21 cellular contexts compared by ENCODE assay signal in genomic region chr1:211574705-211575104, GRCh38. TPM values are rescaled to one million over a fixed set of nuclear protein-coding genes. Genes with fewer than 3 reads are reported as not detected.
DNase-seq lines count a peak whose midpoint lies in the region; ATAC-seq, FAIRE-seq and TF ChIP-seq lines count a peak whose summit lies in the region.
"Had no signal": no experiment of that assay in that cellular context is flagged by ENCODE, and none has a peak within 500 bp of the region (broad histone marks: within the 10 kb centered on the region; RNA-seq: fewer than 3 reads in every experiment).

No MANE protein-coding gene starts in this region.

- no peak for FAIRE-seq in small intestine (lab: Jason Lieb, UNC)
- FAIRE-seq: GM19239, kidney had no signal

- POLR2A ChIA-PET in HCT116 (lab: Charles Lee): no interaction called here
- POLR2A ChIA-PET in RWPE1 (lab: Yijun Ruan, JAX; ENCODE audit: low non-redundant PET): no interaction called here

- no peak for TF ChIP-seq CTCF in HCT116 (IDR thresholded peaks at IDR 0.05 in 2 of 3, conservative IDR thresholded peaks at IDR 0.05 in 1 of 3; ENCODE audit: borderline replicate concordance in 1 of 3, insufficient read depth in 1 of 3, low read depth in 2 of 3, low read length in 2 of 3)
- TF ChIP-seq CTCF in RWPE1 (conservative IDR thresholded peaks at IDR 0.05; ENCODE audit: low read depth): no peak
- no peak for TF ChIP-seq CTCF in epithelial cell of esophagus (IDR thresholded peaks at IDR 0.05; ENCODE audit: insufficient read depth, low read depth, low read length, missing control alignments)
- TF ChIP-seq CTCF in gastroesophageal sphincter (IDR thresholded peaks at IDR 0.05): no peak

- DNase-seq in HCT116 (ENCODE audit: low read depth, low spot score): no peak
- peak; percentile 42 for DNase-seq in RWPE1 (ENCODE audit: low spot score)
- DNase-seq in epithelial cell of esophagus (ENCODE audit: low read depth): peak; percentile 46
- peak; percentile 76 for DNase-seq in small intestine
- no peak for DNase-seq in NCI-H2171 (lab: John Stamatoyannopoulos, UW)
- DNase-seq: BE2C; body of pancreas; Calu3; colonic mucosa; foreskin melanocyte; GDM1; Kasumi-1; kidney; natural killer cell; NCI-H1417; stimulated activated CD4-positive, alpha-beta T cell treated with anti-CD3 and anti-CD28 coated beads, Interleukin-2, amount 100 ng/mL, for 48 hours had no signal

- peak overlapping the region; percentile 18; the same call in 1 of the 2 replicates for H3K4me2 ChIP-seq in HCT116 (ENCODE audit: low read length)

- no peak for ATAC-seq in HCT116
- ATAC-seq in GM21825 (IDR thresholded peaks at IDR 0.05; ENCODE audit: unreplicated experiment): no peak
- ATAC-seq in HG03025 (IDR thresholded peaks at IDR 0.05; ENCODE audit: low FRiP score, unreplicated experiment): no peak
- no peak for ATAC-seq in gastroesophageal sphincter
- ATAC-seq: body of pancreas, natural killer cell had no signal

- no peak overlapping the region for H3K9ac ChIP-seq in HCT116 (ENCODE audit: low read length)

- H3K4me1 ChIP-seq in HCT116 (ENCODE audit: control insufficient read depth in 1 of 2, insufficient read depth in 2 of 2, low read length in 2 of 2) (peaks cover 7 to 34% of the 10 kb centered on the region in 2 experiments; a peak in 3 of 4 replicates), small intestine (ENCODE audit: control insufficient read depth in 2 of 2, insufficient read depth in 1 of 2, low read depth in 1 of 2, low read length in 1 of 2) (no peaks in the 10 kb centered on the region), gastroesophageal sphincter (peaks cover 0 to 52% (median 0%) of the 10 kb centered on the region in 3 donors)
- H3K4me1 ChIP-seq: colonic mucosa had no signal

- RAD21 ChIA-PET in HCT116 (lab: Charles Lee; ENCODE audit: low non-redundant PET in 1 of 2, low total read pairs in 2 of 2, uncharacterized antibody in 2 of 2, unreplicated experiment in 2 of 2): no interaction called here

- H3K9me2 ChIP-seq in HCT116 (ENCODE audit: insufficient read depth): no peaks in the 10 kb centered on the region

- H3K9me3 ChIP-seq in HCT116 (ENCODE audit: control insufficient read depth in 1 of 2, insufficient read depth in 1 of 2, low read depth in 1 of 2, low read length in 2 of 2): no peaks in the 10 kb centered on the region
- H3K9me3 ChIP-seq in small intestine (ENCODE audit: control insufficient read depth, low read depth): no peaks in the 10 kb centered on the region
- H3K9me3 ChIP-seq in gastroesophageal sphincter: no peaks in the 10 kb centered on the region
- H3K9me3 ChIP-seq: BE2C, body of pancreas, colonic mucosa, HAP-1 had no signal

- TF ChIP-seq RAD21 in HCT116 (IDR thresholded peaks at IDR 0.05; ENCODE audit: low read depth): no peak

- TF ChIP-seq POLR2A in HCT116 (IDR thresholded peaks at IDR 0.05; ENCODE audit: borderline replicate concordance, extremely low read depth, insufficient read depth, insufficient read length) (no peak), gastroesophageal sphincter (IDR thresholded peaks at IDR 0.05) (no peak)

- H3K4me3 ChIP-seq in HCT116 (replicated peaks in 1 of 2; ENCODE audit: low read depth in 1 of 2, low read length in 2 of 2) (no peak overlapping the region), epithelial cell of esophagus (ENCODE audit: low read length) (no peak overlapping the region), small intestine (ENCODE audit: low read depth in 1 of 2, low read length in 2 of 2) (no peak overlapping the region), gastroesophageal sphincter (no peak overlapping the region)
- H3K4me3 ChIP-seq: body of pancreas, colonic mucosa, HAP-1 had no signal

- H3K79me2 ChIP-seq in HCT116 (ENCODE audit: insufficient read depth, low read length): peaks cover 10% of the 10 kb centered on the region

- H3K36me3 ChIP-seq in HCT116 (ENCODE audit: control insufficient read depth in 1 of 2, insufficient read depth in 2 of 2, low read length in 2 of 2) (peaks cover 0 to 7% of the 10 kb centered on the region in 2 experiments; a peak in 2 of 4 replicates), small intestine (ENCODE audit: control insufficient read depth in 2 of 2, insufficient read depth in 2 of 2, low read length in 2 of 2) (peaks cover 0 to 7% of the 10 kb centered on the region in 2 donors), gastroesophageal sphincter (peaks cover 0 to 17% of the 10 kb centered on the region in 2 donors)
- H3K36me3 ChIP-seq: colonic mucosa had no signal

- CTCF ChIA-PET in HCT116 (lab: Charles Lee): no interaction called here
- CTCF ChIA-PET in RWPE1 (lab: Yijun Ruan, JAX): interaction anchor here (0.7 kb wide), 1 partner anchor 17 kb away, joined by 3 read pairs; no protein-coding TSS in a partner anchor

- no peak for TF ChIP-seq EP300 in gastroesophageal sphincter (IDR thresholded peaks at IDR 0.05)

- intact Hi-C loops in HCT116 (cut with micrococcal nuclease): no loop called here

- H3K27me3 ChIP-seq in HCT116 (ENCODE audit: insufficient read depth, low read length) (no peaks in the 10 kb centered on the region), small intestine (ENCODE audit: control insufficient read depth in 2 of 2, insufficient read depth in 2 of 2, low read length in 2 of 2) (no peaks in the 10 kb centered on the region), gastroesophageal sphincter (no peaks in the 10 kb centered on the region)
- H3K27me3 ChIP-seq: BE2C, body of pancreas, colonic mucosa had no signal

- H4K20me1 ChIP-seq in HCT116 (ENCODE audit: insufficient read depth): no peaks in the 10 kb centered on the region; the same call in 1 of the 2 replicates

- BruUV-seq in HCT116 (replicated peaks; lab: Mats Ljungman, UMichigan): no TSS peak

- H3K27ac ChIP-seq in HCT116 (ENCODE audit: low read depth, low read length): no peak overlapping the region
- H3K27ac ChIP-seq in RWPE1: no peak overlapping the region
- H3K27ac ChIP-seq in small intestine (ENCODE audit: low read depth in 1 of 2, low read length in 1 of 2): no peak overlapping the region
- no peak overlapping the region for H3K27ac ChIP-seq in gastroesophageal sphincter
- H3K27ac ChIP-seq: body of pancreas, colonic mucosa had no signal

- no peak overlapping the region for H2AFZ ChIP-seq in HCT116 (ENCODE audit: low read depth, low read length, poor library complexity, severe bottlenecking)

TF ChIP-seq in HCT116, 20 proteins besides CTCF, POLR2A, EP300 and RAD21 (continues in another document):
- TF ChIP-seq REST (IDR thresholded peaks at IDR 0.05; ENCODE audit: low read depth): no peak
- TF ChIP-seq CEBPB (IDR thresholded peaks at IDR 0.05; ENCODE audit: low read depth): no peak
- TF ChIP-seq YY1 (IDR thresholded peaks at IDR 0.05; ENCODE audit: extremely low read depth, insufficient replicate concordance, low read depth, low read length): no peak
- TF ChIP-seq ZFX (IDR thresholded peaks at IDR 0.05): no peak
- no peak for TF ChIP-seq EGR1 (IDR thresholded peaks at IDR 0.05; ENCODE audit: low read depth)
- TF ChIP-seq ATF3 (IDR thresholded peaks at IDR 0.05): no peak
- TF ChIP-seq SRF (IDR thresholded peaks at IDR 0.05; ENCODE audit: low read depth): no peak
- TF ChIP-seq ZNF274 (IDR thresholded peaks at IDR 0.05; ENCODE audit: low read depth, low read length): no peak
- no peak for TF ChIP-seq JUND (IDR thresholded peaks at IDR 0.05)
- TF ChIP-seq POLR2AphosphoS5 (IDR thresholded peaks at IDR 0.05; ENCODE audit: low read depth, low read length): no peak
- no peak for TF ChIP-seq CBX3 (IDR thresholded peaks at IDR 0.05; ENCODE audit: low read depth)
- no peak for TF ChIP-seq TCF7L2 (IDR thresholded peaks at IDR 0.05; ENCODE audit: borderline replicate concordance, extremely low read depth, insufficient read depth, insufficient read length)

RNA-seq across cellular contexts. Expression of gene SLC30A1, which starts 4.3 kb away (rescaled TPM):
- 9.7 TPM for total RNA-seq in HCT116 (2021; ENCODE audit: unreplicated experiment)
- 3.6 and 5.0 TPM in 2 replicates for polyA plus RNA-seq in HCT116 (2012)
- polyA plus RNA-seq in small intestine: 1 to 10 TPM; 5.0 to 8.9 (median 7.8) TPM
- 10 to 100 TPM; 10.1 to 17.3 (median 13.0) TPM for total RNA-seq in gastroesophageal sphincter

Comparison
In these comparisons a context has a peak if more than half of its experiments do, and no peak if none do; other contexts are left out.
1. DNase-seq: peak in RWPE1 (single experiment), epithelial cell of esophagus (single experiment) and small intestine (single experiment); none in HCT116 (single experiment) and NCI-H2171 (single experiment).